9 cellular contexts compared by ENCODE assay signal in the genomic region with DNA sequence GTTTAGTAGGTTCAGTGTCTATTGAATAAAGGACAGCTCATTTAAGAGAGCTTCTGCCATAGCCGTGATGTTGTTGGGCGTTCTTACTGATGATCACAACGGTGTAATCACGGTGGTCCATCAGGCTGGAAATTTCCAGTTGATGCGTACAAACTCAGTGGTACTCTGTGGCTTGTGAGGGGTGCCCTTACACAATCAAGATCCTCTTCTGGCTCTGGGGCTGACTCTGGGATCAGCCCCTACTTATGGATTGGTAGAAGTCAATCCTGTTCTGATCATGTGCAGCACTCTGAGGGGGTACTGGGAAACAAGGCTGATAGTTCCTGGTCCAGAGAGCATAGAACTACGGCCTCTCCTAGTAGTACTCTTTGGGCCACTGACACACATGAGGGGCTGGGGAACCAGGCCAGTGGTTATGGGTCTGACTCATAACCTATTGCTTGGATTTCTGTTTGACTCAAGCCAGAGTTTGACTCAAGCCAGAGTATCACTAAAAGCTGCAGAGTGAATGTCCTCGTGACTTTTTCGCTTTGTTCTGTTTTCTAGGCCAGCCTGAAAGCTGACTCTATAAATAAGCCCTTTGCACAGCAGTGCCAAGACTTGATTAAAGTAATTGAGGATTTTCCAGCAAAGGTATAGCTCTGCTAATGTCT. TPM values are rescaled to one million over a fixed set of nuclear protein-coding genes. Genes with fewer than 3 reads are reported as not detected.
A peak's percentile ranks its signal among the peaks of the same experiment; 100 is the strongest.
DNase-seq lines count a peak whose midpoint lies in the region; ATAC-seq lines count a peak whose summit lies in the region.
"Not testable (repeated sequence)": the region's sequence is repeated elsewhere in the genome, so short reads cannot be mapped to it uniquely, and the experiment has no call there.
"Had no signal": no experiment of that assay in that cellular context is flagged by ENCODE, and none has a peak within 500 bp of the region (broad histone marks: within the 10 kb centered on the region; RNA-seq: fewer than 3 reads in every experiment).

No MANE protein-coding gene starts in this region.

- ATAC-seq in GM18861 (IDR thresholded peaks at IDR 0.05; ENCODE audit: unreplicated experiment) (peak; percentile 85), GM21526 (IDR thresholded peaks at IDR 0.05; ENCODE audit: low FRiP score, unreplicated experiment) (peak; percentile 81), HG02938 (IDR thresholded peaks at IDR 0.05; ENCODE audit: unreplicated experiment) (peak; percentile 90), HG03460 (IDR thresholded peaks at IDR 0.05; ENCODE audit: unreplicated experiment) (peak; percentile 77)
- ATAC-seq in activated CD4-positive, alpha-beta T cell treated with anti-CD3 and anti-CD28 coated beads for 36 hours: peak; percentile 96

- POLR2A ChIA-PET in activated CD4-positive, alpha-beta T cell treated with anti-CD3 and anti-CD28 coated beads for 36 hours (lab: Charles Lee): not testable (repeated sequence)

- intact Hi-C loops in activated CD4-positive, alpha-beta T cell treated with anti-CD3 and anti-CD28 coated beads for 36 hours (cut with DNase I, micrococcal nuclease): loop anchor here in 1 of 2 experiments (1.0 to 10.0 kb wide), 2 partner anchors 344 to 1124 kb away; no protein-coding TSS in a partner anchor

- H3K4me1 Mint-ChIP-seq in activated CD4-positive, alpha-beta T cell treated with anti-CD3 and anti-CD28 coated beads for 36 hours: peaks cover 39% of the 10 kb centered on the region

- H3K27me3 Mint-ChIP-seq in activated CD4-positive, alpha-beta T cell treated with anti-CD3 and anti-CD28 coated beads for 36 hours: not testable (repeated sequence)

- H3K4me3 Mint-ChIP-seq in activated CD4-positive, alpha-beta T cell treated with anti-CD3 and anti-CD28 coated beads for 36 hours: not testable (repeated sequence)

- peak; percentile 51 for DNase-seq in activated CD4-positive, alpha-beta T cell treated with anti-CD3 and anti-CD28 coated beads for 36 hours
- DNase-seq in astrocyte of the hippocampus (ENCODE audit: low read depth, low spot score): peak; percentile 71
- peak; percentile 28 for DNase-seq in kidney tubule cell (ENCODE audit: low spot score)

- H3K9me3 Mint-ChIP-seq in activated CD4-positive, alpha-beta T cell treated with anti-CD3 and anti-CD28 coated beads for 36 hours (ENCODE audit: low read depth): not testable (repeated sequence)

- H3K27ac Mint-ChIP-seq in activated CD4-positive, alpha-beta T cell treated with anti-CD3 and anti-CD28 coated beads for 36 hours: peak overlapping the region; percentile 86

- CTCF ChIA-PET in activated CD4-positive, alpha-beta T cell treated with anti-CD3 and anti-CD28 coated beads for 36 hours (lab: Charles Lee): interaction anchor here (0.6 to 0.9 kb wide), 3 partner anchors 85 to 425 kb away, joined by 3 to 4 read pairs (median 3); no protein-coding TSS in a partner anchor

- H3K36me3 Mint-ChIP-seq in activated CD4-positive, alpha-beta T cell treated with anti-CD3 and anti-CD28 coated beads for 36 hours (ENCODE audit: low read depth): peaks cover 39% of the 10 kb centered on the region

RNA-seq across cellular contexts. Expression of a gene that starts 6.2 kb away (rescaled TPM):
- 100 to 1,000 TPM in 1 of 2 experiments, 10 to 100 TPM in 1; 69.9 to 110 TPM for total RNA-seq in activated CD4-positive, alpha-beta T cell treated with anti-CD3 and anti-CD28 coated beads for 36 hours

RNA-seq across cellular contexts. Expression of a gene that starts 22.5 kb away (rescaled TPM):
- not detected for total RNA-seq in activated CD4-positive, alpha-beta T cell treated with anti-CD3 and anti-CD28 coated beads for 36 hours
- total RNA-seq: activated B cell treated with CpG ODN at 0.5 μM for 24 hours, lower lobe of right lung had no signal

RNA-seq across cellular contexts. Expression of a gene that starts 29.2 kb away (rescaled TPM):
- 1 to 10 TPM; 3.0 to 3.5 TPM for total RNA-seq in activated CD4-positive, alpha-beta T cell treated with anti-CD3 and anti-CD28 coated beads for 36 hours

Comparison
In these comparisons a context has a peak if more than half of its experiments do, and no peak if none do; other contexts are left out.
1. Peak in every context shown above with its lines: DNase-seq and ATAC-seq.